Comparison of ENCODE assay signal across 10 cellular contexts in the genomic region with DNA sequence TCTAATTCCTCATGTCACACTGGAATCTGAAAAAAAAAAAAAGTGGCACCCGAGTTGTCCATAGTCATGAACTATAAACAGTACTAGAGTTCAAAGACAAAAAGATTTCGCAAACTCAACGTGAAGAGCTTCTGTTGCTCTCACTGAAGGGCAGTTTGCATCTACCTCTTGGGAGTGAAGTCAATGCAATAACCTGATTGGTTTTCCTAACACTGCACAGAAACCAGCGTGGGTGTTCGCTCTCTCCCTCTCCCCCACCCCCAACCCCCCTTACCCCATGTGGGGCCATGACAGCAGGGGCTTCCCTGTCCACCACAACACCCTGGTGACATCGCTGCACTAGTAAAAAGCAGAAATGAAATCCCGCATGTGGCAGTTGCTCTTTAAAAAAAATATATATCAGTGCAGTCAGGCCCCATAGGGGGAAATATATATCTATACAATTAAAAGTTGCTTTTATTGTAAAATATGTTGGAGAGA.
DNase-seq lines count a peak whose midpoint lies in the region; ATAC-seq, FAIRE-seq and TF ChIP-seq lines count a peak whose summit lies in the region.
"Had no signal": no experiment of that assay in that cellular context is flagged by ENCODE, and none has a peak within 500 bp of the region (broad histone marks: within the 10 kb centered on the region; RNA-seq: fewer than 3 reads in every experiment).

No MANE protein-coding gene starts in this region.

- H3K4me3 ChIP-seq in body of pancreas: no peak overlapping the region
- H3K4me3 ChIP-seq: SK-N-MC had no signal

- no peak for TF ChIP-seq POLR2A in GM12892 (IDR thresholded peaks at IDR 0.05; ENCODE audit: low read depth, low read length)
- TF ChIP-seq POLR2A in body of pancreas (IDR thresholded peaks at IDR 0.05): no peak

- ATAC-seq in GM19467 (IDR thresholded peaks at IDR 0.05; ENCODE audit: unreplicated experiment) (peak; percentile 72), HG03097 (IDR thresholded peaks at IDR 0.05; ENCODE audit: low FRiP score, unreplicated experiment) (peak; percentile 62), activated B cell treated with CpG ODN at 0.5 μM for 24 hours (ENCODE audit: low read depth) (peak; percentile 96), body of pancreas (no peak)

- H3K4me3 Mint-ChIP-seq in activated B cell treated with CpG ODN at 0.5 μM for 24 hours: peak overlapping the region; percentile 82
- H3K4me3 Mint-ChIP-seq: activated naive CD4-positive, alpha-beta T cell treated with anti-CD3 and anti-CD28 coated beads for 36 hours had no signal

- no peaks in the 10 kb centered on the region for H3K9me3 Mint-ChIP-seq in activated B cell treated with CpG ODN at 0.5 μM for 24 hours
- H3K9me3 Mint-ChIP-seq: activated naive CD4-positive, alpha-beta T cell treated with anti-CD3 and anti-CD28 coated beads for 36 hours had no signal

- no peaks in the 10 kb centered on the region for H3K9me3 ChIP-seq in body of pancreas

- DNase-seq in GM12892 (ENCODE audit: insufficient read length) (peak; percentile 61), activated B cell treated with CpG ODN at 0.5 μM for 24 hours (peak; percentile 37), NCI-H446 treated with DMSO at 0.1 percent for 48 hours (lab: John Stamatoyannopoulos, UW) (no peak), body of pancreas (no peak), OCI-M1 (lab: John Stamatoyannopoulos, UW) (no peak)
- DNase-seq in activated CD8-positive, alpha-beta memory T cell treated with anti-CD3 and anti-CD28 coated beads, Interleukin-2, amount 50 U/mL, for 48 hours: no peak
- DNase-seq: activated naive CD4-positive, alpha-beta T cell treated with anti-CD3 and anti-CD28 coated beads for 36 hours had no signal

- no peaks in the 10 kb centered on the region for H3K27me3 Mint-ChIP-seq in activated B cell treated with CpG ODN at 0.5 μM for 24 hours

- peaks cover 36% of the 10 kb centered on the region for H3K4me1 Mint-ChIP-seq in activated B cell treated with CpG ODN at 0.5 μM for 24 hours

- H3K27ac ChIP-seq in body of pancreas: no peak overlapping the region
- H3K27ac ChIP-seq: SK-N-MC had no signal

- POLR2A ChIA-PET in activated B cell treated with CpG ODN at 0.5 μM for 24 hours (lab: Charles Lee): interaction anchor here (0.6 to 1.2 kb wide), 8 partner anchors 12 to 821 kb away, joined by 3 to 6 read pairs (median 3); a partner anchor contains a TSS

- peaks cover 0 to 5% of the 10 kb centered on the region in 2 donors for H3K36me3 ChIP-seq in body of pancreas (replicated peaks in 1 of 2; ENCODE audit: insufficient read depth in 1 of 2, low read depth in 2 of 2)

- no peaks in the 10 kb centered on the region for H3K36me3 Mint-ChIP-seq in activated B cell treated with CpG ODN at 0.5 μM for 24 hours (ENCODE audit: low read depth)

- CTCF ChIA-PET in activated B cell treated with CpG ODN at 0.5 μM for 24 hours (lab: Charles Lee): interaction anchor here (0.6 kb wide), 2 partner anchors 16 to 458 kb away, joined by 3 read pairs; no protein-coding TSS in a partner anchor

- H3K4me1 ChIP-seq in body of pancreas: no peaks in the 10 kb centered on the region

- no peaks in the 10 kb centered on the region for H3K27me3 ChIP-seq in body of pancreas

- TF ChIP-seq CTCF in activated B cell treated with CpG ODN at 0.5 μM for 24 hours (IDR thresholded peaks at IDR 0.05): no peak
- TF ChIP-seq CTCF in body of pancreas (IDR thresholded peaks at IDR 0.05): no peak

- 69 to 85% methylated on average over 7 of the region's 7 CpGs for WGBS in body of pancreas, 2 donors

- peak overlapping the region; percentile 65 for H3K27ac Mint-ChIP-seq in activated B cell treated with CpG ODN at 0.5 μM for 24 hours
- H3K27ac Mint-ChIP-seq: activated naive CD4-positive, alpha-beta T cell treated with anti-CD3 and anti-CD28 coated beads for 36 hours had no signal

- FAIRE-seq in GM12892 (lab: Jason Lieb, UNC): peak; percentile 99

- intact Hi-C loops in activated B cell treated with CpG ODN at 0.5 μM for 24 hours (cut with micrococcal nuclease): loop anchor here (1.0 to 5.0 kb wide), 9 partner anchors 11 to 643 kb away; a partner anchor contains a TSS
- intact Hi-C loops in body of pancreas (cut with DNase I): no loop called here

Comparison
In these comparisons a context has a peak if more than half of its experiments do, and no peak if none do; other contexts are left out.
1. DNase-seq: peak in GM12892 (single experiment) and activated B cell treated with CpG ODN at 0.5 μM for 24 hours (single experiment); none in activated CD8-positive, alpha-beta memory T cell treated with anti-CD3 and anti-CD28 coated beads, Interleukin-2, amount 50 U/mL, for 48 hours (single experiment), NCI-H446 treated with DMSO at 0.1 percent for 48 hours (single experiment), body of pancreas (0 of 4) and OCI-M1 (single experiment).